In genomic region chr12:130166306-130166705, GRCh38 we compare ENCODE assay signal across 20 cellular contexts. TPM values are rescaled to one million over a fixed set of nuclear protein-coding genes. Genes with fewer than 3 reads are reported as not detected.
DNase-seq lines count a peak whose midpoint lies in the region; ATAC-seq and TF ChIP-seq lines count a peak whose summit lies in the region.
"Had no signal": no experiment of that assay in that cellular context is flagged by ENCODE, and none has a peak within 500 bp of the region (broad histone marks: within the 10 kb centered on the region; RNA-seq: fewer than 3 reads in every experiment).

No MANE protein-coding gene starts in this region.

- H3K4me3 Mint-ChIP-seq in brain = peak overlapping the region in 3 of 5 experiments; percentile 14 to 97 (median 91)
- H3K4me3 Mint-ChIP-seq in glutamatergic neuron (ENCODE audit: unreplicated experiment) = no peak overlapping the region
- H3K4me3 Mint-ChIP-seq: CD4-positive, CD25-positive, alpha-beta regulatory T cell; CD8-positive, alpha-beta memory T cell had no signal

- no peak for TF ChIP-seq CTCF in brain (conservative IDR thresholded peaks at IDR 0.05)
- TF ChIP-seq CTCF in glutamatergic neuron (IDR thresholded peaks at IDR 0.05; ENCODE audit: partially characterized antibody, unreplicated experiment) = no peak

- H3K36me3 Mint-ChIP-seq in brain (no peaks in the 10 kb centered on the region), glutamatergic neuron (ENCODE audit: unreplicated experiment) (peaks cover 4% of the 10 kb centered on the region)
- H3K36me3 Mint-ChIP-seq: CD4-positive, CD25-positive, alpha-beta regulatory T cell; CD8-positive, alpha-beta memory T cell had no signal

- H3K4me1 Mint-ChIP-seq in brain = peaks cover 53% of the 10 kb centered on the region
- no peaks in the 10 kb centered on the region for H3K4me1 Mint-ChIP-seq in glutamatergic neuron (ENCODE audit: low read depth, unreplicated experiment)

- DNase-seq in islet precursor cell = peak; percentile 50
- DNase-seq in sciatic nerve (ENCODE audit: low spot score) = peak; percentile 4
- no peak for DNase-seq in SKM-1 treated with dmso at 0.1 percent for 144 hours (lab: John Stamatoyannopoulos, UW; ENCODE audit: unreplicated experiment)
- no peak for DNase-seq in NCI-H69 (lab: John Stamatoyannopoulos, UW)
- DNase-seq in glutamatergic neuron = no peak
- DNase-seq: BE2C; C1 segment of cervical spinal cord; CD4-positive, CD25-positive, alpha-beta regulatory T cell; CD8-positive, alpha-beta memory T cell; COR-L47; DMS 273 treated with DMSO at 0.1 percent for 48 hours; DMS53; DND-41; EL; HCEC 1CT had no signal

- intact Hi-C loops in sciatic nerve (cut with DNase I) = no loop called here

- H3K27me3 Mint-ChIP-seq in brain (peaks cover 75% of the 10 kb centered on the region), glutamatergic neuron (ENCODE audit: unreplicated experiment) (peaks cover 13% of the 10 kb centered on the region)

- H3K9me3 Mint-ChIP-seq in brain (peaks cover 0 to 77% (median 11%) of the 10 kb centered on the region in 5 experiments), glutamatergic neuron (ENCODE audit: unreplicated experiment) (peaks cover 3% of the 10 kb centered on the region)

- H3K27ac Mint-ChIP-seq in brain = peak overlapping the region in 2 of 5 experiments; percentile 27 to 61
- H3K27ac Mint-ChIP-seq in glutamatergic neuron (ENCODE audit: unreplicated experiment) = no peak overlapping the region
- H3K27ac Mint-ChIP-seq: CD4-positive, CD25-positive, alpha-beta regulatory T cell; CD8-positive, alpha-beta memory T cell had no signal

- ATAC-seq in sciatic nerve = no peak
- ATAC-seq: GM12878 had no signal

RNA-seq across cellular contexts. Expression of gene FZD10, which starts 4.0 kb away (rescaled TPM):
- polyA plus RNA-seq in brain (ENCODE audit: insufficient read depth, low read depth, low replicate concordance) = 1.5 TPM
- total RNA-seq in sciatic nerve (1.5 TPM), glutamatergic neuron (ENCODE audit: unreplicated experiment) (not detected)
- total RNA-seq: A172; CD4-positive, CD25-positive, alpha-beta regulatory T cell; CD8-positive, alpha-beta memory T cell; G401; GM12878; HT-29 had no signal
- polyA plus RNA-seq: CD4-positive, CD25-positive, alpha-beta regulatory T cell; CD8-positive, alpha-beta memory T cell; GM12878 had no signal

Comparison
In these comparisons a context has a peak if more than half of its experiments do, and no peak if none do; other contexts are left out.
1. DNase-seq: peak in islet precursor cell (single experiment) and sciatic nerve (single experiment); none in SKM-1 treated with dmso at 0.1 percent for 144 hours (single experiment), NCI-H69 (single experiment) and glutamatergic neuron (single experiment).